Comparison of ENCODE assay signal across 8 cellular contexts in the genomic region with DNA sequence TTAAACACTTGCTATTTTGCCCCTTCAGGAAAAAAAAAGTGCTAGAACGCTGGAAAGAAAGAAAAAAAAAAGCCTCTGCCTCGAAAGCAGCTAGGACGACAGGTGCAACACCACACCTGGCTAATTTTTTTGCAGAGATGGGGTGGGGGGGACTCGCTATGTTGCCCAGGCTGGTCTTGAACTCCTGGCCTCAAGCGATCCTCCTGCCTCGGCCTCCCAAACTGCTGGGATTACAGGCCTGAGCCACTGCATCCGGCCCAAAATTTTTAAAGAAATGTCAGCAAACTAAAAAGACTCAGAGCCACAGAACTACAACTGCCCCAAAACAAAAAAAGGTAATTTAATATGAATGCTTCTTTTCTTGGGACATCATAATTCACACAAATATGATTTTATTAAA. TPM values are rescaled to one million over a fixed set of nuclear protein-coding genes. Genes with fewer than 3 reads are reported as not detected.
DNase-seq lines count a peak whose midpoint lies in the region; ATAC-seq and TF ChIP-seq lines count a peak whose summit lies in the region.

No MANE protein-coding gene starts in this region.

- intact Hi-C loops in HCT116 (cut with micrococcal nuclease): no loop called here
- intact Hi-C loops in esophagus muscularis mucosa (cut with DNase I): loop anchor here (5.0 to 10.0 kb wide), 2 partner anchors 60 to 252 kb away; partner anchors contain the start of gene USP1
- intact Hi-C loops in sigmoid colon (cut with DNase I): loop anchor here (5.0 kb wide), 1 partner anchor 60 kb away; no protein-coding TSS in a partner anchor

- H3K9me3 ChIP-seq in HCT116 (ENCODE audit: control insufficient read depth in 1 of 2, insufficient read depth in 1 of 2, low read depth in 1 of 2, low read length in 2 of 2): no peaks in the 10 kb centered on the region
- H3K9me3 ChIP-seq in SJSA1 (replicated peaks): no peaks in the 10 kb centered on the region
- no peaks in the 10 kb centered on the region for H3K9me3 ChIP-seq in esophagus muscularis mucosa
- H3K9me3 ChIP-seq in sigmoid colon: no peaks in the 10 kb centered on the region

- H3K36me3 ChIP-seq in HCT116 (ENCODE audit: control insufficient read depth in 1 of 2, insufficient read depth in 2 of 2, low read length in 2 of 2) (no peaks in the 10 kb centered on the region), SJSA1 (peaks cover 14% of the 10 kb centered on the region), esophagus muscularis mucosa (no peaks in the 10 kb centered on the region), sigmoid colon (no peaks in the 10 kb centered on the region)

- DNase-seq in HCT116 (ENCODE audit: low read depth, low spot score): no peak
- DNase-seq in SJSA1 (ENCODE audit: low read depth in 1 of 2, low spot score in 2 of 2): no peak
- no peak for DNase-seq in esophagus muscularis mucosa (ENCODE audit: extremely low spot score)
- DNase-seq in sigmoid colon: no peak
- no peak for DNase-seq in C1 segment of cervical spinal cord (lab: John Stamatoyannopoulos, UW)
- DNase-seq in A172 (ENCODE audit: low spot score): no peak

- TF ChIP-seq CTCF in HCT116 (IDR thresholded peaks at IDR 0.05 in 2 of 3, conservative IDR thresholded peaks at IDR 0.05 in 1 of 3; ENCODE audit: borderline replicate concordance in 1 of 3, insufficient read depth in 1 of 3, low read depth in 2 of 3, low read length in 2 of 3): no peak
- no peak for TF ChIP-seq CTCF in esophagus muscularis mucosa (IDR thresholded peaks at IDR 0.05)
- no peak for TF ChIP-seq CTCF in sigmoid colon (IDR thresholded peaks at IDR 0.05)

- H3K27ac ChIP-seq in HCT116 (ENCODE audit: low read depth, low read length): no peak overlapping the region
- H3K27ac ChIP-seq in SJSA1: no peak overlapping the region
- H3K27ac ChIP-seq in esophagus muscularis mucosa (replicated peaks in 1 of 4): peak overlapping the region in 3 of 4 donors; percentile 88 to 92 (median 91)
- peak overlapping the region in 2 of 4 donors; percentile 84 to 88 for H3K27ac ChIP-seq in sigmoid colon

- TF ChIP-seq RAD21 in HCT116 (IDR thresholded peaks at IDR 0.05; ENCODE audit: low read depth): no peak

- no peaks in the 10 kb centered on the region for H3K9me2 ChIP-seq in HCT116 (ENCODE audit: insufficient read depth)

- no peak overlapping the region for H2AFZ ChIP-seq in HCT116 (ENCODE audit: low read depth, low read length, poor library complexity, severe bottlenecking)

- peaks cover 53% of the 10 kb centered on the region for H3K79me2 ChIP-seq in HCT116 (ENCODE audit: insufficient read depth, low read length)

- H3K4me1 ChIP-seq in HCT116 (ENCODE audit: control insufficient read depth in 1 of 2, insufficient read depth in 2 of 2, low read length in 2 of 2): peaks cover 9 to 73% of the 10 kb centered on the region in 2 experiments
- peaks cover 23% of the 10 kb centered on the region for H3K4me1 ChIP-seq in SJSA1 (replicated peaks)
- peaks cover 28 to 83% (median 69%) of the 10 kb centered on the region in 4 donors for H3K4me1 ChIP-seq in esophagus muscularis mucosa
- peaks cover 0 to 66% (median 49%) of the 10 kb centered on the region in 4 donors for H3K4me1 ChIP-seq in sigmoid colon

- POLR2A ChIA-PET in HCT116 (lab: Charles Lee): no interaction called here

- TF ChIP-seq EP300 in esophagus muscularis mucosa (IDR thresholded peaks at IDR 0.05): no peak
- no peak for TF ChIP-seq EP300 in sigmoid colon (IDR thresholded peaks at IDR 0.05)

- no peaks in the 10 kb centered on the region for H4K20me1 ChIP-seq in HCT116 (ENCODE audit: insufficient read depth)

- BruUV-seq in HCT116 (replicated peaks; lab: Mats Ljungman, UMichigan): TSS peak; percentile 61

- H3K9ac ChIP-seq in HCT116 (ENCODE audit: low read length): peak overlapping the region; percentile 80; the same call in 1 of the 2 replicates

- TF ChIP-seq POLR2A in HCT116 (IDR thresholded peaks at IDR 0.05; ENCODE audit: borderline replicate concordance, extremely low read depth, insufficient read depth, insufficient read length) (no peak), esophagus muscularis mucosa (IDR thresholded peaks at IDR 0.05; ENCODE audit: low read depth) (no peak), sigmoid colon (IDR thresholded peaks at IDR 0.05) (no peak)

- no peaks in the 10 kb centered on the region for H3K27me3 ChIP-seq in HCT116 (ENCODE audit: insufficient read depth, low read length)
- no peaks in the 10 kb centered on the region for H3K27me3 ChIP-seq in SJSA1 (replicated peaks)
- no peaks in the 10 kb centered on the region for H3K27me3 ChIP-seq in esophagus muscularis mucosa
- H3K27me3 ChIP-seq in sigmoid colon: no peaks in the 10 kb centered on the region

- peak overlapping the region; percentile 84 for H3K4me2 ChIP-seq in HCT116 (ENCODE audit: low read length)

- ATAC-seq in HCT116: no peak
- ATAC-seq in GM19023 (IDR thresholded peaks at IDR 0.05; ENCODE audit: unreplicated experiment): no peak
- ATAC-seq in HG03354 (IDR thresholded peaks at IDR 0.05; ENCODE audit: poor library complexity, severe bottlenecking, unreplicated experiment): no peak

- WGBS in esophagus muscularis mucosa: 85% methylated on average over 7 of the region's 7 CpGs
- WGBS in sigmoid colon, 2 donors: 43 to 79% methylated on average over 7 of the region's 7 CpGs

- RAD21 ChIA-PET in HCT116 (lab: Charles Lee; ENCODE audit: low non-redundant PET in 1 of 2, low total read pairs in 2 of 2, uncharacterized antibody in 2 of 2, unreplicated experiment in 2 of 2): no interaction called here

- H3K4me3 ChIP-seq in HCT116 (replicated peaks in 1 of 2; ENCODE audit: low read depth in 1 of 2, low read length in 2 of 2) (peak overlapping the region; percentile 69 to 86), SJSA1 (peak overlapping the region; percentile 93), esophagus muscularis mucosa (peak overlapping the region; percentile 92 to 98 (median 96)), sigmoid colon (peak overlapping the region; percentile 81 to 92 (median 88))

- CTCF ChIA-PET in HCT116 (lab: Charles Lee): no interaction called here

TF ChIP-seq in HCT116, 20 proteins besides CTCF, POLR2A, EP300 and RAD21:
- TF ChIP-seq ELF1 (IDR thresholded peaks at IDR 0.05; ENCODE audit: borderline replicate concordance, low read depth) (no peak), CEBPB (IDR thresholded peaks at IDR 0.05; ENCODE audit: low read depth) (no peak), EZH2 (IDR thresholded peaks at IDR 0.05) (no peak), POLR2AphosphoS5 (IDR thresholded peaks at IDR 0.05; ENCODE audit: low read depth, low read length) (no peak), EZH2phosphoT487 (IDR thresholded peaks at IDR 0.05; ENCODE audit: borderline replicate concordance) (no peak), SIN3A (IDR thresholded peaks at IDR 0.05; ENCODE audit: low read depth) (no peak), SRF (IDR thresholded peaks at IDR 0.05; ENCODE audit: low read depth) (no peak), EGR1 (IDR thresholded peaks at IDR 0.05; ENCODE audit: low read depth) (no peak), SP1 (IDR thresholded peaks at IDR 0.05; ENCODE audit: low read depth) (no peak), ZFX (IDR thresholded peaks at IDR 0.05) (no peak), YY1 (IDR thresholded peaks at IDR 0.05; ENCODE audit: extremely low read depth, insufficient replicate concordance, low read depth, low read length) (no peak), ZNF274 (IDR thresholded peaks at IDR 0.05; ENCODE audit: low read depth, low read length) (no peak), CBX3 (IDR thresholded peaks at IDR 0.05; ENCODE audit: low read depth) (no peak), TCF7L2 (IDR thresholded peaks at IDR 0.05; ENCODE audit: borderline replicate concordance, extremely low read depth, insufficient read depth, insufficient read length) (no peak), JUND (IDR thresholded peaks at IDR 0.05) (no peak)
- TF ChIP-seq, protein P1, sequence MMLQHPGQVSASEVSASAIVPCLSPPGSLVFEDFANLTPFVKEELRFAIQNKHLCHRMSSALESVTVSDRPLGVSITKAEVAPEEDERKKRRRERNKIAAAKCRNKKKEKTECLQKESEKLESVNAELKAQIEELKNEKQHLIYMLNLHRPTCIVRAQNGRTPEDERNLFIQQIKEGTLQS (IDR thresholded peaks at IDR 0.05): no peak
TF ChIP-seq in HCT116: peak in this region for 0.

RNA-seq across cellular contexts. Expression of gene DOCK7, which starts 1.4 kb away (rescaled TPM):
- total RNA-seq in HCT116 (2021; ENCODE audit: unreplicated experiment): 49.0 TPM
- 35.3 and 46.0 TPM in 2 replicates for polyA plus RNA-seq in HCT116 (2012)
- 47.3 and 124 TPM in 2 replicates for total RNA-seq in SJSA1 (2014; rRNA removed; shearing (Covaris generic))
- 10 to 100 TPM; 27.7 to 66.7 (median 30.5) TPM for total RNA-seq in esophagus muscularis mucosa
- total RNA-seq in sigmoid colon: 10 to 100 TPM; 32.4 to 54.8 (median 42.9) TPM
- polyA plus RNA-seq in sigmoid colon: 10 to 100 TPM in 1 of 3 donors, 1 to 10 TPM in 2; 6.5 to 11.4 (median 9.8) TPM
- 41.2 and 70.2 TPM in 2 replicates for total RNA-seq in A172 (2014; rRNA removed; shearing (Covaris generic))

Comparison
In these comparisons a context has a peak if more than half of its experiments do, and no peak if none do; other contexts are left out.
1. H3K27ac ChIP-seq: peak in esophagus muscularis mucosa (3 of 4); none in HCT116 (single experiment) and SJSA1 (single experiment).
2. Peak in every context shown above with its lines, with median percentiles within 50 percentile points of each other: H3K4me3 ChIP-seq.